1 cellular context compared by ENCODE assay signal in genomic region chr4:39527296-39528055, GRCh38.
TF ChIP-seq lines count a peak whose summit lies in the region.

Gene UGDH (minus strand): TSS chr4:39527439. CDS start chr4:39521512, 5,927 bp downstream.

TF ChIP-seq in HEK293, 187 proteins besides CTCF, POLR2A, EP300 and RAD21 (continued from another document and continues in another):
- no peak for TF ChIP-seq PBX3 (CRISPR knock-in tag; IDR thresholded peaks at IDR 0.05)
- TF ChIP-seq ZNF514 (tag by site-specific recombination; IDR thresholded peaks at IDR 0.05) = no peak
- no peak for TF ChIP-seq ZSCAN16 (tag by site-specific recombination; IDR thresholded peaks at IDR 0.05)
- TF ChIP-seq ZNF280D (tag by site-specific recombination; IDR thresholded peaks at IDR 0.05) = no peak
- no peak for TF ChIP-seq RBAK (tag by site-specific recombination; IDR thresholded peaks at IDR 0.05)
- peak; percentile 75 for TF ChIP-seq ZNF76 (tag by site-specific recombination; IDR thresholded peaks at IDR 0.05; ENCODE audit: borderline replicate concordance, low read depth)
- TF ChIP-seq EGR2 (tag by site-specific recombination; IDR thresholded peaks at IDR 0.05; ENCODE audit: low read depth) = peak; percentile 73
- TF ChIP-seq ZNF513 (tag by site-specific recombination; IDR thresholded peaks at IDR 0.05) = no peak
- TF ChIP-seq ZNF221 (tag by site-specific recombination; IDR thresholded peaks at IDR 0.05; ENCODE audit: borderline replicate concordance) = no peak
- no peak for TF ChIP-seq ZNF830 (tag by site-specific recombination; IDR thresholded peaks at IDR 0.05; ENCODE audit: low read depth)
- no peak for TF ChIP-seq ZNF133 (tag by site-specific recombination; IDR thresholded peaks at IDR 0.05)
- TF ChIP-seq HOXD13 (CRISPR knock-in tag; IDR thresholded peaks at IDR 0.05; ENCODE audit: borderline replicate concordance) = no peak
- TF ChIP-seq ZBTB8A (tag by site-specific recombination; IDR thresholded peaks at IDR 0.05) = peak; percentile 69
- peak; percentile 100 for TF ChIP-seq ZBTB20 (tag by site-specific recombination; IDR thresholded peaks at IDR 0.05)
- peak; percentile 54; the same call in 1 of the 2 replicates for TF ChIP-seq ZNF561 (tag by site-specific recombination; IDR thresholded peaks at IDR 0.05; ENCODE audit: borderline replicate concordance)
- TF ChIP-seq ZFP69B (tag by site-specific recombination; IDR thresholded peaks at IDR 0.05) = no peak
- no peak for TF ChIP-seq ZNF654 (tag by site-specific recombination; IDR thresholded peaks at IDR 0.05; ENCODE audit: low read depth)
- TF ChIP-seq ZNF433 (tag by site-specific recombination; IDR thresholded peaks at IDR 0.05; ENCODE audit: low read depth) = no peak
- TF ChIP-seq ZNF670 (tag by site-specific recombination; IDR thresholded peaks at IDR 0.05; ENCODE audit: low read depth) = no peak
- TF ChIP-seq IKZF3 (tag by site-specific recombination; IDR thresholded peaks at IDR 0.05) = peak; percentile 57; the same call in 1 of the 2 replicates
- TF ChIP-seq SP7 (tag by site-specific recombination; IDR thresholded peaks at IDR 0.05) = peak; percentile 56
- TF ChIP-seq ZNF274 (IDR thresholded peaks at IDR 0.05; ENCODE audit: low read length) = no peak
- TF ChIP-seq ZNF274 (tag by site-specific recombination; IDR thresholded peaks at IDR 0.05; ENCODE audit: borderline replicate concordance) = no peak
- peak; percentile 54 for TF ChIP-seq GLIS2 (tag by site-specific recombination; IDR thresholded peaks at IDR 0.05)
- peak; percentile 79; the same call in 1 of the 2 replicates for TF ChIP-seq KLF10 (tag by site-specific recombination; IDR thresholded peaks at IDR 0.05)
- no peak for TF ChIP-seq ZNF211 (tag by site-specific recombination; IDR thresholded peaks at IDR 0.05; ENCODE audit: low read depth)
- TF ChIP-seq ZNF549 (tag by site-specific recombination; IDR thresholded peaks at IDR 0.05) = no peak
- TF ChIP-seq ELK4 (IDR thresholded peaks at IDR 0.05; ENCODE audit: borderline replicate concordance, low read depth, low read length) = no peak
- TF ChIP-seq KLF16 (tag by site-specific recombination; IDR thresholded peaks at IDR 0.05) = peak; percentile 80
- no peak for TF ChIP-seq ZNF701 (tag by site-specific recombination; IDR thresholded peaks at IDR 0.05)
- no peak for TF ChIP-seq ZNF488 (tag by site-specific recombination; IDR thresholded peaks at IDR 0.05)
- no peak for TF ChIP-seq MYNN (tag by site-specific recombination; IDR thresholded peaks at IDR 0.05; ENCODE audit: borderline replicate concordance)
- no peak for TF ChIP-seq ZNF169 (tag by site-specific recombination; IDR thresholded peaks at IDR 0.05)
- peak; percentile 82 for TF ChIP-seq REST (tag by site-specific recombination; IDR thresholded peaks at IDR 0.05)
- TF ChIP-seq ZNF621 (tag by site-specific recombination; IDR thresholded peaks at IDR 0.05) = no peak
- TF ChIP-seq ZNF518A (tag by site-specific recombination; conservative IDR thresholded peaks at IDR 0.05; ENCODE audit: low read depth) = peak; percentile 55
- peak; percentile 93 for TF ChIP-seq ZEB2 (tag by site-specific recombination; IDR thresholded peaks at IDR 0.05)
- no peak for TF ChIP-seq ZNF510 (tag by site-specific recombination; IDR thresholded peaks at IDR 0.05; ENCODE audit: insufficient replicate concordance)
- TF ChIP-seq ZNF146 (tag by site-specific recombination; IDR thresholded peaks at IDR 0.05) = no peak
- no peak for TF ChIP-seq ZNF155 (tag by site-specific recombination; IDR thresholded peaks at IDR 0.05)
- TF ChIP-seq ZNF585B (tag by site-specific recombination; IDR thresholded peaks at IDR 0.05) = no peak; the same call in 1 of the 2 replicates
- TF ChIP-seq ZNF423 (tag by site-specific recombination; IDR thresholded peaks at IDR 0.05) = peak; percentile 41; the same call in 1 of the 2 replicates
- no peak for TF ChIP-seq ZNF704 (tag by site-specific recombination; IDR thresholded peaks at IDR 0.05)
- no peak for TF ChIP-seq ZNF624 (tag by site-specific recombination; IDR thresholded peaks at IDR 0.05)
- no peak; the same call in none of the 2 replicates for TF ChIP-seq KLF8 (tag by site-specific recombination; IDR thresholded peaks at IDR 0.05)
- no peak for TF ChIP-seq YY1 (tag by site-specific recombination; IDR thresholded peaks at IDR 0.05)
- no peak for TF ChIP-seq PRDM1 (tag by site-specific recombination; IDR thresholded peaks at IDR 0.05)
